11 cellular contexts compared by ENCODE assay signal in genomic region chr9:124629600-124629999, GRCh38.
DNase-seq lines count a peak whose midpoint lies in the region; ATAC-seq and TF ChIP-seq lines count a peak whose summit lies in the region.
"Had no signal": no experiment of that assay in that cellular context is flagged by ENCODE, and none has a peak within 500 bp of the region (broad histone marks: within the 10 kb centered on the region; RNA-seq: fewer than 3 reads in every experiment).

No MANE protein-coding gene starts in this region.

- H3K9ac ChIP-seq in SK-N-MC (ENCODE audit: insufficient read length) = no peak overlapping the region
- H3K9ac ChIP-seq in fibroblast of lung (ENCODE audit: insufficient read depth, low read length) = no peak overlapping the region

- H2AFZ ChIP-seq in fibroblast of lung (ENCODE audit: low read length) = no peak overlapping the region

- H3K4me3 ChIP-seq in right atrium auricular region = no peak overlapping the region
- H3K4me3 ChIP-seq in SK-N-MC = no peak overlapping the region
- H3K4me3 ChIP-seq in fibroblast of lung (replicated peaks in 1 of 4; ENCODE audit: control extremely low read depth in 1 of 4, insufficient read depth in 1 of 4, low read depth in 3 of 4, low read length in 4 of 4) = no peak overlapping the region

- H3K79me2 ChIP-seq in fibroblast of lung (ENCODE audit: control insufficient read depth, insufficient read depth, low read length) = no peaks in the 10 kb centered on the region

- H3K4me1 ChIP-seq in right atrium auricular region (no peaks in the 10 kb centered on the region), fibroblast of lung (ENCODE audit: control insufficient read depth, extremely low read depth, insufficient read depth, low read length) (no peaks in the 10 kb centered on the region)

- no peaks in the 10 kb centered on the region for H3K9me3 ChIP-seq in right atrium auricular region
- H3K9me3 ChIP-seq in SK-N-MC (ENCODE audit: low read depth, low read length) = no peaks in the 10 kb centered on the region
- H3K9me3 ChIP-seq in fibroblast of lung (ENCODE audit: control insufficient read depth, insufficient read depth, low read depth, low read length) = no peaks in the 10 kb centered on the region

- DNase-seq in left ventricle myocardium superior = no peak
- no peak for DNase-seq in right atrium auricular region (ENCODE audit: low spot score)
- no peak for DNase-seq in SK-N-MC (ENCODE audit: low read depth, low spot score)
- peak; percentile 56 to 83 for DNase-seq in fibroblast of lung (ENCODE audit: low read depth in 2 of 2)
- peak; percentile 71 for DNase-seq in stromal cell of bone marrow (ENCODE audit: low read depth)
- DNase-seq in dermis blood vessel endothelial cell = no peak
- DNase-seq in head of caudate nucleus = no peak
- DNase-seq in SW 1271 (lab: John Stamatoyannopoulos, UW) = no peak
- DNase-seq: MM.1S; NCI-H345; stimulated activated CD4-positive, alpha-beta T cell treated with anti-CD3 and anti-CD28 coated beads, Interleukin-2, amount 100 ng/mL, for 24 hours had no signal

- H3K4me2 ChIP-seq in fibroblast of lung (ENCODE audit: extremely low read depth, insufficient read depth, low read length) = no peak overlapping the region

- no peaks in the 10 kb centered on the region for H4K20me1 ChIP-seq in fibroblast of lung (ENCODE audit: control insufficient read depth, extremely low read depth, insufficient read depth, low read length)

- ATAC-seq in left ventricle myocardium superior = peak; percentile 66

- intact Hi-C loops in left ventricle myocardium superior (cut with micrococcal nuclease) (no loop called here), head of caudate nucleus (cut with DNase I) (no loop called here)

- H3K27me3 ChIP-seq in right atrium auricular region = no peaks in the 10 kb centered on the region
- H3K27me3 ChIP-seq in fibroblast of lung (ENCODE audit: control insufficient read depth, insufficient read depth, low read length) = no peaks in the 10 kb centered on the region

- TF ChIP-seq CTCF in right atrium auricular region (IDR thresholded peaks at IDR 0.05) (no peak), fibroblast of lung (conservative IDR thresholded peaks at IDR 0.05 in 1 of 2, IDR thresholded peaks at IDR 0.05 in 1 of 2; ENCODE audit: low read depth in 1 of 2, low read length in 2 of 2) (no peak)

- H3K36me3 ChIP-seq in right atrium auricular region (no peaks in the 10 kb centered on the region), SK-N-MC (ENCODE audit: insufficient read depth, low read length) (no peaks in the 10 kb centered on the region), fibroblast of lung (ENCODE audit: control insufficient read depth, insufficient read depth, low read length) (no peaks in the 10 kb centered on the region)

- no peak overlapping the region for H3K27ac ChIP-seq in right atrium auricular region
- peak overlapping the region; percentile 21; the same call in 1 of the 2 replicates for H3K27ac ChIP-seq in SK-N-MC
- H3K27ac ChIP-seq in fibroblast of lung (ENCODE audit: insufficient read depth, low read length) = no peak overlapping the region

Comparison
In these comparisons a context has a peak if more than half of its experiments do, and no peak if none do; other contexts are left out.
1. DNase-seq: peak in fibroblast of lung (2 of 2) and stromal cell of bone marrow (single experiment); none in left ventricle myocardium superior (single experiment), right atrium auricular region (single experiment), SK-N-MC (single experiment), dermis blood vessel endothelial cell (single experiment), head of caudate nucleus (0 of 42) and SW 1271 (0 of 2).